ENCODE assay signal across 8 cellular contexts in the genomic region with DNA sequence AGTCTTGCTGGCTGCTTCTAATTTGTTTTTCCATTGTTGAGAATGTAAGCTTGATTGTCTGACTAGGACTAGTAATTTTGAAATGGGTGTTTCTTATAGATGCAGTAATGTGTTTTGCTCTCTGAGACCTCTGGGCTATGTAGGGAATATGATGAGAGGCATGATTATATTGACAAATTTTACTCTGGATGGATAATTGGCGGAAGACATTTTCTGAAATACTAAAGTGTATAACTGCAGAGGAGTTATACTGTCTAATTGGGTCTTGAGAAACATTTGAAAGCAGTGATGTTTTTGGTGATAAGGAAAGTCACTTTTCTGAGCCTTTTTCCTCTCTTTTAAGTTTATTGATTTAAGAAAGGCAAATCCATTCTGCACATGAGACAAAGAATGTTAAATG. TPM values are rescaled to one million over a fixed set of nuclear protein-coding genes. Genes with fewer than 3 reads are reported as not detected.
A peak's percentile ranks its signal among the peaks of the same experiment; 100 is the strongest.
DNase-seq lines count a peak whose midpoint lies in the region; ATAC-seq and TF ChIP-seq lines count a peak whose summit lies in the region.
"Had no signal": no experiment of that assay in that cellular context is flagged by ENCODE, and none has a peak within 500 bp of the region (broad histone marks: within the 10 kb centered on the region; RNA-seq: fewer than 3 reads in every experiment).

No MANE protein-coding gene starts in this region.

- H2AFZ ChIP-seq in Karpas-422 (ENCODE audit: low read length) = no peak overlapping the region

- H3K9me3 Mint-ChIP-seq in central memory CD8-positive, alpha-beta T cell = no peaks in the 10 kb centered on the region
- H3K9me3 Mint-ChIP-seq in neural crest cell = no peaks in the 10 kb centered on the region

- H3K27ac ChIP-seq in Karpas-422 (ENCODE audit: low read length) = peak overlapping the region; percentile 92

- peak overlapping the region; percentile 85 for H3K4me2 ChIP-seq in Karpas-422 (ENCODE audit: low read depth, low read length, poor library complexity, severe bottlenecking)

- peaks cover 74% of the 10 kb centered on the region for H3K79me2 ChIP-seq in Karpas-422 (ENCODE audit: low read length)

- H3K9ac ChIP-seq in ES-I3 (ENCODE audit: low read depth, low read length) (peak overlapping the region; percentile 99; the same call in 1 of the 2 replicates), Karpas-422 (ENCODE audit: low read length) (peak overlapping the region; percentile 97)

- H3K4me1 Mint-ChIP-seq in central memory CD8-positive, alpha-beta T cell = peaks cover 39% of the 10 kb centered on the region
- peaks cover 42% of the 10 kb centered on the region for H3K4me1 Mint-ChIP-seq in neural crest cell

- H3K4me1 ChIP-seq in ES-I3 (ENCODE audit: insufficient read depth, low read length) (peaks cover 32% of the 10 kb centered on the region), Karpas-422 (ENCODE audit: low read length) (peaks cover 53% of the 10 kb centered on the region)

- H3K36me3 ChIP-seq in ES-I3 (ENCODE audit: insufficient read depth, low read length) = no peaks in the 10 kb centered on the region
- H3K36me3 ChIP-seq in Karpas-422 (ENCODE audit: insufficient read depth, low read length) = peaks cover 6% of the 10 kb centered on the region; the same call in 1 of the 2 replicates

- H3K36me3 Mint-ChIP-seq in central memory CD8-positive, alpha-beta T cell (ENCODE audit: insufficient read depth) = peaks cover 12% of the 10 kb centered on the region
- no peaks in the 10 kb centered on the region for H3K36me3 Mint-ChIP-seq in neural crest cell (ENCODE audit: low read depth)

- H3K9me2 ChIP-seq in Karpas-422 (replicated peaks; ENCODE audit: insufficient read depth, low read length) = no peaks in the 10 kb centered on the region

- no peak for TF ChIP-seq CTCF in neural crest cell (conservative IDR thresholded peaks at IDR 0.05)

- peak overlapping the region; percentile 75 for H3K4me3 ChIP-seq in Karpas-422 (ENCODE audit: low read length)

- peak; percentile 55 for DNase-seq in Karpas-422
- no peak for DNase-seq in central memory CD8-positive, alpha-beta T cell (ENCODE audit: low spot score in 2 of 2)
- DNase-seq in neural crest cell (ENCODE audit: low read depth, low spot score) = no peak
- DNase-seq in posterior cingulate gyrus = no peak
- no peak for DNase-seq in ecto neural progenitor cell (ENCODE audit: low spot score)
- DNase-seq: activated CD4-positive, CD25-positive, alpha-beta regulatory T cell treated with anti-CD3 and anti-CD28 coated beads, Interleukin-2, amount 50 U/mL, for 72 hours had no signal

- no peaks in the 10 kb centered on the region for H3K27me3 ChIP-seq in Karpas-422 (ENCODE audit: low read length)

- H4K20me1 ChIP-seq in Karpas-422 (ENCODE audit: insufficient read depth, low read depth, low read length) = peaks cover 35% of the 10 kb centered on the region

- no peak for ATAC-seq in central memory CD8-positive, alpha-beta T cell (replicated peaks; ENCODE audit: extremely low read depth, poor library complexity, severe bottlenecking)
- ATAC-seq in GM18519 (IDR thresholded peaks at IDR 0.05; ENCODE audit: low FRiP score, unreplicated experiment) = no peak

- H3K9me3 ChIP-seq in ES-I3 (ENCODE audit: control insufficient read depth, insufficient read depth, low read length) (no peaks in the 10 kb centered on the region), Karpas-422 (ENCODE audit: low read length) (no peaks in the 10 kb centered on the region)

- H3K27ac Mint-ChIP-seq in central memory CD8-positive, alpha-beta T cell (ENCODE audit: low read depth) = no peak overlapping the region
- H3K27ac Mint-ChIP-seq in neural crest cell (ENCODE audit: unreplicated experiment) = no peak overlapping the region

- H3K27me3 Mint-ChIP-seq in central memory CD8-positive, alpha-beta T cell = no peaks in the 10 kb centered on the region
- H3K27me3 Mint-ChIP-seq in neural crest cell (ENCODE audit: low read depth) = no peaks in the 10 kb centered on the region

- H3K4me3 Mint-ChIP-seq in central memory CD8-positive, alpha-beta T cell = peak overlapping the region; percentile 93
- H3K4me3 Mint-ChIP-seq in neural crest cell = peak overlapping the region; percentile 97

- intact Hi-C loops in posterior cingulate gyrus (cut with DNase I) = loop anchor here (5.0 to 10.0 kb wide), 3 partner anchors 127 to 621 kb away; partner anchors contain the start of gene NUDT16

RNA-seq across cellular contexts. Expression of gene ATP2C1, which starts 1.8 kb away (rescaled TPM):
- 133 and 179 TPM in 2 replicates for total RNA-seq in Karpas-422 (2014; rRNA removed; shearing (Covaris generic); ENCODE audit: low replicate concordance)
- 66.8 and 73.8 TPM in 2 replicates for total RNA-seq in neural crest cell
